1 cellular context compared by ENCODE assay signal in the genomic region with DNA sequence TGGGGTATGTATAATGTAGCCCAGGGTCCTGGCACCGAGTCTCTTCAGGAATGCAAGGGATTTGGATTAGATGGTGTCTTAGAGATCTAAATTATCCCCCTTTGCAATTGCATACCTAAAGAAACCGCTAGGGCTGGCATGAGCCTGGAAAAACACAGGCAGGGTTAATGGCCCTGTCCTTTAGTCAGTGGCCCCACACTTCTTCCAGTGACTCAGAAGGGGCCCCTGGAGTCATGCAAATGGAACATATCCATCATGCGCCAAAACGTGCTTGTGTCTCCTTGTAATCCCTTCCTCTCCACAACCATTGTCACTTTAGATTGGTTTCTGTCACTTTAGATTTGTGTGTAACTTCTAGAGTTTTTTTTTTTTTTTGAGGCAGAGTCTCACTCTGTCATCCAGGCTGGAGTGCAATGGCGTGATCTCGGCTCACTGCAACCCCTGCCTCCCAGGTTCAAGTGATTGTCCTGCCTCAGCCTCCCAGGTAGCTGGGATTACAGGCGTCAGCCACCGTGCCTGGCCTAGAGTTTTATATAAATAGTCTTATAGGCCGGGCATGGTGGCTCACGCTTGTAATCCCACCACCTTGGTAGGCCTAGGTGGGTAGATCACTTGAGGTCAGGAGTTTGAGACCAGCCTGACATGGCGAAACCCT.
TF ChIP-seq lines count a peak whose summit lies in the region.

No MANE protein-coding gene starts in this region.

TF ChIP-seq in HepG2, 621 proteins besides CTCF, POLR2A, EP300 and RAD21 (continued from another document and continues in another):
- TF ChIP-seq ZSCAN21 (CRISPR knock-in tag; IDR thresholded peaks at IDR 0.05; ENCODE audit: borderline replicate concordance) (no peak), ZZZ3 (CRISPR knock-in tag; IDR thresholded peaks at IDR 0.05; ENCODE audit: borderline replicate concordance) (no peak), ZFP36L2 (CRISPR knock-in tag; IDR thresholded peaks at IDR 0.05) (no peak), ZNF615 (CRISPR knock-in tag; IDR thresholded peaks at IDR 0.05; ENCODE audit: borderline replicate concordance) (no peak), ZNF766 (CRISPR knock-in tag; IDR thresholded peaks at IDR 0.05; ENCODE audit: borderline replicate concordance) (peak; percentile 77; the same call in 1 of the 2 replicates), MAFG (CRISPR knock-in tag; IDR thresholded peaks at IDR 0.05) (no peak), ZNF3 (CRISPR knock-in tag; IDR thresholded peaks at IDR 0.05) (no peak), TCF12 (IDR thresholded peaks at IDR 0.05) (no peak), TCF12 (CRISPR knock-in tag; IDR thresholded peaks at IDR 0.05) (peak; percentile 32; the same call in 1 of the 2 replicates), ELF1 (CRISPR knock-in tag; IDR thresholded peaks at IDR 0.05) (no peak), ZNF34 (CRISPR knock-in tag; IDR thresholded peaks at IDR 0.05; ENCODE audit: borderline replicate concordance) (no peak), ELF4 (CRISPR knock-in tag; IDR thresholded peaks at IDR 0.05; ENCODE audit: borderline replicate concordance) (no peak), ZNF264 (CRISPR knock-in tag; IDR thresholded peaks at IDR 0.05) (peak; percentile 13; the same call in 1 of the 2 replicates), NFIC (IDR thresholded peaks at IDR 0.05; ENCODE audit: low read length) (no peak), MEIS1 (CRISPR knock-in tag; IDR thresholded peaks at IDR 0.05; ENCODE audit: borderline replicate concordance) (no peak), MAF1 (CRISPR knock-in tag; IDR thresholded peaks at IDR 0.05; ENCODE audit: borderline replicate concordance) (0 out of 2 replicates have a peak, but pooled peaks have one; percentile 17), SPEN (CRISPR knock-in tag; IDR thresholded peaks at IDR 0.05; ENCODE audit: low read depth) (no peak), ZNF337 (CRISPR knock-in tag; IDR thresholded peaks at IDR 0.05; ENCODE audit: borderline replicate concordance, low read depth) (no peak), MYC (CRISPR knock-in tag; IDR thresholded peaks at IDR 0.05; ENCODE audit: borderline replicate concordance) (peak; percentile 2; the same call in 1 of the 2 replicates), FOSL1 (CRISPR knock-in tag; IDR thresholded peaks at IDR 0.05; ENCODE audit: borderline replicate concordance) (peak; percentile 53; the same call in 1 of the 2 replicates), ZSCAN9 (CRISPR knock-in tag; IDR thresholded peaks at IDR 0.05; ENCODE audit: borderline replicate concordance) (no peak), MIXL1 (CRISPR knock-in tag; IDR thresholded peaks at IDR 0.05) (no peak), SMARCE1 (IDR thresholded peaks at IDR 0.05; ENCODE audit: borderline replicate concordance) (no peak), HOXD1 (CRISPR knock-in tag; IDR thresholded peaks at IDR 0.05) (0 out of 2 replicates have a peak, but pooled peaks have one; percentile 25), MAFK (conservative IDR thresholded peaks at IDR 0.05 in 1 of 2, IDR thresholded peaks at IDR 0.05 in 1 of 2; ENCODE audit: low read length in 2 of 2) (no peak), ZNF746 (CRISPR knock-in tag; IDR thresholded peaks at IDR 0.05) (no peak), NFIB (CRISPR knock-in tag; IDR thresholded peaks at IDR 0.05; ENCODE audit: borderline replicate concordance) (no peak), ZMYM3 (CRISPR knock-in tag; IDR thresholded peaks at IDR 0.05) (no peak), SIN3A (IDR thresholded peaks at IDR 0.05; ENCODE audit: borderline replicate concordance, low read depth, low read length) (no peak), SMC3 (IDR thresholded peaks at IDR 0.05; ENCODE audit: low read length) (0 out of 2 replicates have a peak, but pooled peaks have one; percentile 7), ARNT2 (CRISPR knock-in tag; IDR thresholded peaks at IDR 0.05; ENCODE audit: low read depth) (0 out of 2 replicates have a peak, but pooled peaks have one; percentile 17), SMAD3 (CRISPR knock-in tag; IDR thresholded peaks at IDR 0.05) (no peak), SNRNP70 (IDR thresholded peaks at IDR 0.05; ENCODE audit: low read depth, low read length) (no peak), RBM39 (IDR thresholded peaks at IDR 0.05; ENCODE audit: low read depth, low read length, poor library complexity, severe bottlenecking) (no peak), ZNF652 (CRISPR knock-in tag; IDR thresholded peaks at IDR 0.05; ENCODE audit: borderline replicate concordance, low read depth) (peak; percentile 45; the same call in 1 of the 2 replicates), ZNF10 (CRISPR knock-in tag; IDR thresholded peaks at IDR 0.05; ENCODE audit: borderline replicate concordance, low read depth) (no peak), ETV5 (CRISPR knock-in tag; IDR thresholded peaks at IDR 0.05; ENCODE audit: borderline replicate concordance) (no peak), GATAD1 (CRISPR knock-in tag; IDR thresholded peaks at IDR 0.05) (no peak), RXRB (CRISPR knock-in tag; IDR thresholded peaks at IDR 0.05; ENCODE audit: borderline replicate concordance) (no peak), NR2F6 (IDR thresholded peaks at IDR 0.05) (no peak), NR2F6 (CRISPR knock-in tag; IDR thresholded peaks at IDR 0.05) (0 out of 2 replicates have a peak, but pooled peaks have one; percentile 13), SNAPC2 (CRISPR knock-in tag; IDR thresholded peaks at IDR 0.05) (0 out of 2 replicates have a peak, but pooled peaks have one; percentile 43), IRF2 (CRISPR knock-in tag; IDR thresholded peaks at IDR 0.05) (no peak), FOSL2 (CRISPR knock-in tag; IDR thresholded peaks at IDR 0.05) (peak; percentile 85), ZNF510 (CRISPR knock-in tag; IDR thresholded peaks at IDR 0.05; ENCODE audit: low read depth) (no peak), ZNF530 (CRISPR knock-in tag; IDR thresholded peaks at IDR 0.05; ENCODE audit: low read depth) (no peak), NFYC (CRISPR knock-in tag; IDR thresholded peaks at IDR 0.05) (no peak), IRX3 (CRISPR knock-in tag; IDR thresholded peaks at IDR 0.05; ENCODE audit: borderline replicate concordance, low read depth) (no peak), SP2 (CRISPR knock-in tag; IDR thresholded peaks at IDR 0.05) (no peak), TOPORS (CRISPR knock-in tag; IDR thresholded peaks at IDR 0.05) (no peak), ZNF124 (CRISPR knock-in tag; IDR thresholded peaks at IDR 0.05) (0 out of 2 replicates have a peak, but pooled peaks have one; percentile 19)
- TF ChIP-seq, protein P1, sequence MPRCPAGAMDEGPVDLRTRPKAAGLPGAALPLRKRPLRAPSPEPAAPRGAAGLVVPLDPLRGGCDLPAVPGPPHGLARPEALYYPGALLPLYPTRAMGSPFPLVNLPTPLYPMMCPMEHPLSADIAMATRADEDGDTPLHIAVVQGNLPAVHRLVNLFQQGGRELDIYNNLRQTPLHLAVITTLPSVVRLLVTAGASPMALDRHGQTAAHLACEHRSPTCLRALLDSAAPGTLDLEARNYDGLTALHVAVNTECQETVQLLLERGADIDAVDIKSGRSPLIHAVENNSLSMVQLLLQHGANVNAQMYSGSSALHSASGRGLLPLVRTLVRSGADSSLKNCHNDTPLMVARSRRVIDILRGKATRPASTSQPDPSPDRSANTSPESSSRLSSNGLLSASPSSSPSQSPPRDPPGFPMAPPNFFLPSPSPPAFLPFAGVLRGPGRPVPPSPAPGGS (CRISPR knock-in tag; IDR thresholded peaks at IDR 0.05), result no peak
- TF ChIP-seq, protein P2, sequence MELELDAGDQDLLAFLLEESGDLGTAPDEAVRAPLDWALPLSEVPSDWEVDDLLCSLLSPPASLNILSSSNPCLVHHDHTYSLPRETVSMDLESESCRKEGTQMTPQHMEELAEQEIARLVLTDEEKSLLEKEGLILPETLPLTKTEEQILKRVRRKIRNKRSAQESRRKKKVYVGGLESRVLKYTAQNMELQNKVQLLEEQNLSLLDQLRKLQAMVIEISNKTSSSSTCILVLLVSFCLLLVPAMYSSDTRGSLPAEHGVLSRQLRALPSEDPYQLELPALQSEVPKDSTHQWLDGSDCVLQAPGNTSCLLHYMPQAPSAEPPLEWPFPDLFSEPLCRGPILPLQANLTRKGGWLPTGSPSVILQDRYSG (CRISPR knock-in tag; IDR thresholded peaks at IDR 0.05), result peak; percentile 86; the same call in 1 of the 2 replicates
- TF ChIP-seq, protein P3, sequence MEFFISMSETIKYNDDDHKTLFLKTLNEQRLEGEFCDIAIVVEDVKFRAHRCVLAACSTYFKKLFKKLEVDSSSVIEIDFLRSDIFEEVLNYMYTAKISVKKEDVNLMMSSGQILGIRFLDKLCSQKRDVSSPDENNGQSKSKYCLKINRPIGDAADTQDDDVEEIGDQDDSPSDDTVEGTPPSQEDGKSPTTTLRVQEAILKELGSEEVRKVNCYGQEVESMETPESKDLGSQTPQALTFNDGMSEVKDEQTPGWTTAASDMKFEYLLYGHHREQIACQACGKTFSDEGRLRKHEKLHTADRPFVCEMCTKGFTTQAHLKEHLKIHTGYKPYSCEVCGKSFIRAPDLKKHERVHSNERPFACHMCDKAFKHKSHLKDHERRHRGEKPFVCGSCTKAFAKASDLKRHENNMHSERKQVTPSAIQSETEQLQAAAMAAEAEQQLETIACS (CRISPR knock-in tag; IDR thresholded peaks at IDR 0.05), result 0 out of 2 replicates have a peak, but pooled peaks have one; percentile 38
- TF ChIP-seq, protein P4, sequence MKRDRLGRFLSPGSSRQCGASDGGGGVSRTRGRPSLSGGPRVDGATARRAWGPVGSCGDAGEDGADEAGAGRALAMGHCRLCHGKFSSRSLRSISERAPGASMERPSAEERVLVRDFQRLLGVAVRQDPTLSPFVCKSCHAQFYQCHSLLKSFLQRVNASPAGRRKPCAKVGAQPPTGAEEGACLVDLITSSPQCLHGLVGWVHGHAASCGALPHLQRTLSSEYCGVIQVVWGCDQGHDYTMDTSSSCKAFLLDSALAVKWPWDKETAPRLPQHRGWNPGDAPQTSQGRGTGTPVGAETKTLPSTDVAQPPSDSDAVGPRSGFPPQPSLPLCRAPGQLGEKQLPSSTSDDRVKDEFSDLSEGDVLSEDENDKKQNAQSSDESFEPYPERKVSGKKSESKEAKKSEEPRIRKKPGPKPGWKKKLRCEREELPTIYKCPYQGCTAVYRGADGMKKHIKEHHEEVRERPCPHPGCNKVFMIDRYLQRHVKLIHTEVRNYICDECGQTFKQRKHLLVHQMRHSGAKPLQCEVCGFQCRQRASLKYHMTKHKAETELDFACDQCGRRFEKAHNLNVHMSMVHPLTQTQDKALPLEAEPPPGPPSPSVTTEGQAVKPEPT (CRISPR knock-in tag; IDR thresholded peaks at IDR 0.05; ENCODE audit: low read depth), result no peak
- TF ChIP-seq, protein P5, sequence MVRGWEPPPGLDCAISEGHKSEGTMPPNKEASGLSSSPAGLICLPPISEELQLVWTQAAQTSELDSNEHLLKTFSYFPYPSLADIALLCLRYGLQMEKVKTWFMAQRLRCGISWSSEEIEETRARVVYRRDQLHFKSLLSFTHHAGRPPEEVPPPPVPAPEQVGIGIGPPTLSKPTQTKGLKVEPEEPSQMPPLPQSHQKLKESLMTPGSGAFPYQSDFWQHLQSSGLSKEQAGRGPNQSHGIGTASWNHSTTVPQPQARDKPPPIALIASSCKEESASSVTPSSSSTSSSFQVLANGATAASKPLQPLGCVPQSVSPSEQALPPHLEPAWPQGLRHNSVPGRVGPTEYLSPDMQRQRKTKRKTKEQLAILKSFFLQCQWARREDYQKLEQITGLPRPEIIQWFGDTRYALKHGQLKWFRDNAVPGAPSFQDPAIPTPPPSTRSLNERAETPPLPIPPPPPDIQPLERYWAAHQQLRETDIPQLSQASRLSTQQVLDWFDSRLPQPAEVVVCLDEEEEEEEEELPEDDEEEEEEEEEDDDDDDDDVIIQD (CRISPR knock-in tag; IDR thresholded peaks at IDR 0.05; ENCODE audit: low read depth), result no peak
- TF ChIP-seq, protein P6, sequence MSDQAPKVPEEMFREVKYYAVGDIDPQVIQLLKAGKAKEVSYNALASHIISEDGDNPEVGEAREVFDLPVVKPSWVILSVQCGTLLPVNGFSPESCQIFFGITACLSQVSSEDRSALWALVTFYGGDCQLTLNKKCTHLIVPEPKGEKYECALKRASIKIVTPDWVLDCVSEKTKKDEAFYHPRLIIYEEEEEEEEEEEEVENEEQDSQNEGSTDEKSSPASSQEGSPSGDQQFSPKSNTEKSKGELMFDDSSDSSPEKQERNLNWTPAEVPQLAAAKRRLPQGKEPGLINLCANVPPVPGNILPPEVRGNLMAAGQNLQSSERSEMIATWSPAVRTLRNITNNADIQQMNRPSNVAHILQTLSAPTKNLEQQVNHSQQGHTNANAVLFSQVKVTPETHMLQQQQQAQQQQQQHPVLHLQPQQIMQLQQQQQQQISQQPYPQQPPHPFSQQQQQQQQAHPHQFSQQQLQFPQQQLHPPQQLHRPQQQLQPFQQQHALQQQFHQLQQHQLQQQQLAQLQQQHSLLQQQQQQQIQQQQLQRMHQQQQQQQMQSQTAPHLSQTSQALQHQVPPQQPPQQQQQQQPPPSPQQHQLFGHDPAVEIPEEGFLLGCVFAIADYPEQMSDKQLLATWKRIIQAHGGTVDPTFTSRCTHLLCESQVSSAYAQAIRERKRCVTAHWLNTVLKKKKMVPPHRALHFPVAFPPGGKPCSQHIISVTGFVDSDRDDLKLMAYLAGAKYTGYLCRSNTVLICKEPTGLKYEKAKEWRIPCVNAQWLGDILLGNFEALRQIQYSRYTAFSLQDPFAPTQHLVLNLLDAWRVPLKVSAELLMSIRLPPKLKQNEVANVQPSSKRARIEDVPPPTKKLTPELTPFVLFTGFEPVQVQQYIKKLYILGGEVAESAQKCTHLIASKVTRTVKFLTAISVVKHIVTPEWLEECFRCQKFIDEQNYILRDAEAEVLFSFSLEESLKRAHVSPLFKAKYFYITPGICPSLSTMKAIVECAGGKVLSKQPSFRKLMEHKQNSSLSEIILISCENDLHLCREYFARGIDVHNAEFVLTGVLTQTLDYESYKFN (CRISPR knock-in tag; conservative IDR thresholded peaks at IDR 0.05), result no peak
- TF ChIP-seq, protein P7, sequence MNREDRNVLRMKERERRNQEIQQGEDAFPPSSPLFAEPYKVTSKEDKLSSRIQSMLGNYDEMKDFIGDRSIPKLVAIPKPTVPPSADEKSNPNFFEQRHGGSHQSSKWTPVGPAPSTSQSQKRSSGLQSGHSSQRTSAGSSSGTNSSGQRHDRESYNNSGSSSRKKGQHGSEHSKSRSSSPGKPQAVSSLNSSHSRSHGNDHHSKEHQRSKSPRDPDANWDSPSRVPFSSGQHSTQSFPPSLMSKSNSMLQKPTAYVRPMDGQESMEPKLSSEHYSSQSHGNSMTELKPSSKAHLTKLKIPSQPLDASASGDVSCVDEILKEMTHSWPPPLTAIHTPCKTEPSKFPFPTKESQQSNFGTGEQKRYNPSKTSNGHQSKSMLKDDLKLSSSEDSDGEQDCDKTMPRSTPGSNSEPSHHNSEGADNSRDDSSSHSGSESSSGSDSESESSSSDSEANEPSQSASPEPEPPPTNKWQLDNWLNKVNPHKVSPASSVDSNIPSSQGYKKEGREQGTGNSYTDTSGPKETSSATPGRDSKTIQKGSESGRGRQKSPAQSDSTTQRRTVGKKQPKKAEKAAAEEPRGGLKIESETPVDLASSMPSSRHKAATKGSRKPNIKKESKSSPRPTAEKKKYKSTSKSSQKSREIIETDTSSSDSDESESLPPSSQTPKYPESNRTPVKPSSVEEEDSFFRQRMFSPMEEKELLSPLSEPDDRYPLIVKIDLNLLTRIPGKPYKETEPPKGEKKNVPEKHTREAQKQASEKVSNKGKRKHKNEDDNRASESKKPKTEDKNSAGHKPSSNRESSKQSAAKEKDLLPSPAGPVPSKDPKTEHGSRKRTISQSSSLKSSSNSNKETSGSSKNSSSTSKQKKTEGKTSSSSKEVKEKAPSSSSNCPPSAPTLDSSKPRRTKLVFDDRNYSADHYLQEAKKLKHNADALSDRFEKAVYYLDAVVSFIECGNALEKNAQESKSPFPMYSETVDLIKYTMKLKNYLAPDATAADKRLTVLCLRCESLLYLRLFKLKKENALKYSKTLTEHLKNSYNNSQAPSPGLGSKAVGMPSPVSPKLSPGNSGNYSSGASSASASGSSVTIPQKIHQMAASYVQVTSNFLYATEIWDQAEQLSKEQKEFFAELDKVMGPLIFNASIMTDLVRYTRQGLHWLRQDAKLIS (CRISPR knock-in tag; IDR thresholded peaks at IDR 0.05), result no peak
